Comparison of ENCODE assay signal across 20 cellular contexts in genomic region chr18:21745234-21745633, GRCh38. TPM values are rescaled to one million over a fixed set of nuclear protein-coding genes. Genes with fewer than 3 reads are reported as not detected.
DNase-seq lines count a peak whose midpoint lies in the region; ATAC-seq and TF ChIP-seq lines count a peak whose summit lies in the region.
"Had no signal": no experiment of that assay in that cellular context is flagged by ENCODE, and none has a peak within 500 bp of the region (broad histone marks: within the 10 kb centered on the region; RNA-seq: fewer than 3 reads in every experiment).

No MANE protein-coding gene starts in this region.

- H3K27me3 Mint-ChIP-seq in effector memory CD8-positive, alpha-beta T cell = no peaks in the 10 kb centered on the region
- H3K27me3 Mint-ChIP-seq in osteocyte (ENCODE audit: unreplicated experiment) = no peaks in the 10 kb centered on the region
- H3K27me3 Mint-ChIP-seq: activated naive CD8-positive, alpha-beta T cell treated with anti-CD3 and anti-CD28 coated beads for 36 hours; stimulated activated memory B cell treated with anti-CD40 and anti-IgM and Interleukin-4, amounts not matched to agents 10 μg/mL and 1 μg/mL and 100 μg/mL, for 72 hours had no signal

- no peak for TF ChIP-seq POLR2A in HCT116 (IDR thresholded peaks at IDR 0.05; ENCODE audit: borderline replicate concordance, extremely low read depth, insufficient read depth, insufficient read length)

- no peaks in the 10 kb centered on the region for H3K27me3 ChIP-seq in HCT116 (ENCODE audit: insufficient read depth, low read length)
- H3K27me3 ChIP-seq in OCI-LY1 (ENCODE audit: insufficient read depth, low read length) = no peaks in the 10 kb centered on the region
- no peaks in the 10 kb centered on the region for H3K27me3 ChIP-seq in upper lobe of right lung

- RAD21 ChIA-PET in HCT116 (lab: Charles Lee; ENCODE audit: low non-redundant PET in 1 of 2, low total read pairs in 2 of 2, uncharacterized antibody in 2 of 2, unreplicated experiment in 2 of 2) = no interaction called here

- H2AFZ ChIP-seq in HCT116 (ENCODE audit: low read depth, low read length, poor library complexity, severe bottlenecking) = no peak overlapping the region
- H2AFZ ChIP-seq in OCI-LY1 (ENCODE audit: low read length) = no peak overlapping the region

- H3K9me3 ChIP-seq in HCT116 (ENCODE audit: control insufficient read depth in 1 of 2, insufficient read depth in 1 of 2, low read depth in 1 of 2, low read length in 2 of 2) = no peaks in the 10 kb centered on the region
- no peaks in the 10 kb centered on the region for H3K9me3 ChIP-seq in OCI-LY1 (ENCODE audit: low read length)
- H3K9me3 ChIP-seq in upper lobe of right lung = no peaks in the 10 kb centered on the region
- H3K9me3 ChIP-seq: mucosa of descending colon, psoas muscle had no signal

- no peak for ATAC-seq in HCT116
- no peak for ATAC-seq in effector memory CD8-positive, alpha-beta T cell (replicated peaks)
- no peak for ATAC-seq in upper lobe of right lung
- ATAC-seq: mucosa of descending colon; Panc1; psoas muscle; stimulated activated memory B cell treated with anti-CD40 and anti-IgM and Interleukin-4, amounts not matched to agents 10 μg/mL and 1 μg/mL and 100 μg/mL, for 72 hours had no signal

- H3K4me3 ChIP-seq in HCT116 (replicated peaks in 1 of 2; ENCODE audit: low read depth in 1 of 2, low read length in 2 of 2) = no peak overlapping the region
- no peak overlapping the region for H3K4me3 ChIP-seq in OCI-LY1 (ENCODE audit: low read depth, low read length, poor library complexity, severe bottlenecking)
- no peak overlapping the region for H3K4me3 ChIP-seq in upper lobe of right lung
- H3K4me3 ChIP-seq: mucosa of descending colon, psoas muscle had no signal

- peaks cover 6 to 14% of the 10 kb centered on the region in 2 experiments; a peak in 3 of 4 replicates for H3K4me1 ChIP-seq in HCT116 (ENCODE audit: control insufficient read depth in 1 of 2, insufficient read depth in 2 of 2, low read length in 2 of 2)
- H3K4me1 ChIP-seq in OCI-LY1 (ENCODE audit: insufficient read depth, low read length, severe bottlenecking) = peaks cover 54% of the 10 kb centered on the region
- peaks cover 24% of the 10 kb centered on the region for H3K4me1 ChIP-seq in upper lobe of right lung

- H3K79me2 ChIP-seq in HCT116 (ENCODE audit: insufficient read depth, low read length) = peaks cover 67% of the 10 kb centered on the region
- peaks cover 85% of the 10 kb centered on the region for H3K79me2 ChIP-seq in OCI-LY1 (ENCODE audit: insufficient read depth, low read length)

- no peaks in the 10 kb centered on the region for H3K9me3 Mint-ChIP-seq in effector memory CD8-positive, alpha-beta T cell
- H3K9me3 Mint-ChIP-seq in osteocyte (ENCODE audit: unreplicated experiment) = no peaks in the 10 kb centered on the region
- H3K9me3 Mint-ChIP-seq: activated naive CD8-positive, alpha-beta T cell treated with anti-CD3 and anti-CD28 coated beads for 36 hours; activated T-helper 1 cell treated with anti-CD3 and anti-CD28 coated beads, Interleukin-12 subunit alpha, Interleukin-12 subunit beta, Interleukin-2, Interleukin-4 antibody, amounts not matched to agents 30 ng/mL and 10 ng/mL and 1 ng/mL, durations not matched to agents 14 hours and 24 hours and 36 hours; stimulated activated memory B cell treated with anti-CD40 and anti-IgM and Interleukin-4, amounts not matched to agents 10 μg/mL and 1 μg/mL and 100 μg/mL, for 72 hours had no signal

- peak overlapping the region; percentile 6 to 9 for H3K27ac Mint-ChIP-seq in effector memory CD8-positive, alpha-beta T cell
- no peak overlapping the region for H3K27ac Mint-ChIP-seq in osteocyte (ENCODE audit: unreplicated experiment)
- H3K27ac Mint-ChIP-seq: activated naive CD8-positive, alpha-beta T cell treated with anti-CD3 and anti-CD28 coated beads for 36 hours; activated T-helper 1 cell treated with anti-CD3 and anti-CD28 coated beads, Interleukin-12 subunit alpha, Interleukin-12 subunit beta, Interleukin-2, Interleukin-4 antibody, amounts not matched to agents 30 ng/mL and 10 ng/mL and 1 ng/mL, durations not matched to agents 14 hours and 24 hours and 36 hours; stimulated activated memory B cell treated with anti-CD40 and anti-IgM and Interleukin-4, amounts not matched to agents 10 μg/mL and 1 μg/mL and 100 μg/mL, for 72 hours had no signal

- no peak; the same call in 1 of the 2 replicates for TF ChIP-seq RAD21 in HCT116 (IDR thresholded peaks at IDR 0.05; ENCODE audit: low read depth)

- H3K36me3 ChIP-seq in HCT116 (ENCODE audit: control insufficient read depth in 1 of 2, insufficient read depth in 2 of 2, low read length in 2 of 2) = no peaks in the 10 kb centered on the region
- no peaks in the 10 kb centered on the region for H3K36me3 ChIP-seq in OCI-LY1 (ENCODE audit: insufficient read depth, low read length)
- no peaks in the 10 kb centered on the region for H3K36me3 ChIP-seq in upper lobe of right lung

- H3F3A ChIP-seq in OCI-LY1 (ENCODE audit: insufficient read depth, low read length) = peaks cover 5% of the 10 kb centered on the region; the same call in 1 of the 2 replicates

- H3K4me1 Mint-ChIP-seq in effector memory CD8-positive, alpha-beta T cell (ENCODE audit: low read depth in 2 of 2) = peaks cover 36 to 56% of the 10 kb centered on the region in 2 donors
- H3K4me1 Mint-ChIP-seq in osteocyte (ENCODE audit: unreplicated experiment) = peaks cover 49% of the 10 kb centered on the region

- POLR2A ChIA-PET in HCT116 (lab: Charles Lee) = no interaction called here

- BruUV-seq in HCT116 (replicated peaks; lab: Mats Ljungman, UMichigan) = no TSS peak

- no peak for DNase-seq in HCT116 (ENCODE audit: low read depth, low spot score)
- no peak for DNase-seq in effector memory CD8-positive, alpha-beta T cell
- DNase-seq in osteocyte (ENCODE audit: extremely low spot score, unreplicated experiment) = no peak
- no peak for DNase-seq in UCSD-AML1 (lab: John Stamatoyannopoulos, UW; ENCODE audit: unreplicated experiment)
- no peak for DNase-seq in upper lobe of right lung
- DNase-seq in activated T-cell treated with anti-CD3 and anti-CD28 coated beads, Interleukin-2, amount 50 U/mL, for 1 hour = no peak
- DNase-seq: activated CD4-positive, CD25-positive, alpha-beta regulatory T cell treated with anti-CD3 and anti-CD28 coated beads, Interleukin-2, amount 50 U/mL, for 72 hours; activated naive CD8-positive, alpha-beta T cell treated with anti-CD3 and anti-CD28 coated beads for 36 hours; hippocampal formation; islet precursor cell; mucosa of descending colon; NCI-H1694; NCI-H748 treated with DMSO at 0.1 percent for 48 hours; psoas muscle; stimulated activated CD4-positive, alpha-beta T cell treated with anti-CD3 and anti-CD28 coated beads, Interleukin-1b, Interleukin-23, amount 100 ng/mL, for 48 hours had no signal

- no peak overlapping the region for H3K4me3 Mint-ChIP-seq in effector memory CD8-positive, alpha-beta T cell
- no peak overlapping the region for H3K4me3 Mint-ChIP-seq in osteocyte (ENCODE audit: unreplicated experiment)
- H3K4me3 Mint-ChIP-seq: activated naive CD8-positive, alpha-beta T cell treated with anti-CD3 and anti-CD28 coated beads for 36 hours; activated T-helper 1 cell treated with anti-CD3 and anti-CD28 coated beads, Interleukin-12 subunit alpha, Interleukin-12 subunit beta, Interleukin-2, Interleukin-4 antibody, amounts not matched to agents 30 ng/mL and 10 ng/mL and 1 ng/mL, durations not matched to agents 14 hours and 24 hours and 36 hours; stimulated activated memory B cell treated with anti-CD40 and anti-IgM and Interleukin-4, amounts not matched to agents 10 μg/mL and 1 μg/mL and 100 μg/mL, for 72 hours had no signal

- H4K20me1 ChIP-seq in HCT116 (ENCODE audit: insufficient read depth) (no peaks in the 10 kb centered on the region), OCI-LY1 (ENCODE audit: insufficient read depth, low read length) (no peaks in the 10 kb centered on the region)

- H3K27ac ChIP-seq in HCT116 (ENCODE audit: low read depth, low read length) (no peak overlapping the region), OCI-LY1 (ENCODE audit: low read depth, low read length, poor library complexity, severe bottlenecking) (no peak overlapping the region), upper lobe of right lung (no peak overlapping the region)
- H3K27ac ChIP-seq: psoas muscle, SK-N-MC had no signal

- CTCF ChIA-PET in HCT116 (lab: Charles Lee) = no interaction called here

- no peak overlapping the region for H3K9ac ChIP-seq in HCT116 (ENCODE audit: low read length)
- no peak overlapping the region for H3K9ac ChIP-seq in OCI-LY1 (ENCODE audit: low read length)

- TF ChIP-seq CTCF in HCT116 (IDR thresholded peaks at IDR 0.05 in 2 of 3, conservative IDR thresholded peaks at IDR 0.05 in 1 of 3; ENCODE audit: borderline replicate concordance in 1 of 3, insufficient read depth in 1 of 3, low read depth in 2 of 3, low read length in 2 of 3) (peak in 2 of 3 experiments; percentile 25 to 36; a peak in 3 of 6 replicates), OCI-LY1 (IDR thresholded peaks at IDR 0.05; ENCODE audit: low read length) (peak; percentile 29; the same call in 1 of the 2 replicates), osteocyte (IDR thresholded peaks at IDR 0.05) (peak; percentile 9), upper lobe of right lung (IDR thresholded peaks at IDR 0.05) (no peak)

- H3K4me2 ChIP-seq in HCT116 (ENCODE audit: low read length) (no peak overlapping the region), OCI-LY1 (ENCODE audit: low read length) (no peak overlapping the region)

- H3K36me3 Mint-ChIP-seq in effector memory CD8-positive, alpha-beta T cell (ENCODE audit: insufficient read depth) = peaks cover 8% of the 10 kb centered on the region
- peaks cover 2% of the 10 kb centered on the region for H3K36me3 Mint-ChIP-seq in osteocyte (ENCODE audit: unreplicated experiment)
- H3K36me3 Mint-ChIP-seq: stimulated activated memory B cell treated with anti-CD40 and anti-IgM and Interleukin-4, amounts not matched to agents 10 μg/mL and 1 μg/mL and 100 μg/mL, for 72 hours had no signal

- intact Hi-C loops in HCT116 (cut with micrococcal nuclease) = no loop called here
- intact Hi-C loops in upper lobe of right lung (cut with DNase I) = no loop called here

- H3K9me2 ChIP-seq in HCT116 (ENCODE audit: insufficient read depth) (no peaks in the 10 kb centered on the region), OCI-LY1 (ENCODE audit: low read depth, low read length) (no peaks in the 10 kb centered on the region)

TF ChIP-seq in HCT116, 20 proteins besides CTCF, POLR2A, EP300 and RAD21:
- no peak for TF ChIP-seq TCF7L2 (IDR thresholded peaks at IDR 0.05; ENCODE audit: borderline replicate concordance, extremely low read depth, insufficient read depth, insufficient read length)

RNA-seq across cellular contexts. Expression of gene MIB1, which starts 4.6 kb away (rescaled TPM):
- total RNA-seq in HCT116 (2021; ENCODE audit: unreplicated experiment) (56.1 TPM), osteocyte (63.8 and 66.4 TPM in 2 replicates), upper lobe of right lung (31.3 TPM)
- polyA plus RNA-seq in HCT116 (2012) = 21.8 and 22.8 TPM in 2 replicates

RNA-seq across cellular contexts. Expression of gene ABHD3, which starts 40.7 kb away (rescaled TPM):
- 29.9 TPM for total RNA-seq in HCT116 (2021; ENCODE audit: unreplicated experiment)
- polyA plus RNA-seq in HCT116 (2012) = 20.5 and 26.1 TPM in 2 replicates
- total RNA-seq in osteocyte = 8.8 and 10.0 TPM in 2 replicates
- 23.8 TPM for total RNA-seq in upper lobe of right lung
